Comparison of ENCODE assay signal across 9 cellular contexts in genomic region chr19:50414850-50415660, GRCh38. TPM values are rescaled to one million over a fixed set of nuclear protein-coding genes. Genes with fewer than 3 reads are reported as not detected.
A peak's percentile ranks its signal among the peaks of the same experiment; 100 is the strongest.
DNase-seq lines count a peak whose midpoint lies in the region; ATAC-seq and TF ChIP-seq lines count a peak whose summit lies in the region.
"Had no signal": no experiment of that assay in that cellular context is flagged by ENCODE, and none has a peak within 500 bp of the region (broad histone marks: within the 10 kb centered on the region; RNA-seq: fewer than 3 reads in every experiment).

No MANE protein-coding gene starts in this region.

- no peak overlapping the region for H3K4me3 ChIP-seq in CD4-positive, CD25-positive, alpha-beta regulatory T cell (ENCODE audit: low read depth, low read length)
- H3K4me3 ChIP-seq in NB4 (ENCODE audit: low read depth, low read length) = no peak overlapping the region
- H3K4me3 ChIP-seq in effector memory CD4-positive, alpha-beta T cell (ENCODE audit: insufficient read depth, low read depth, low read length, poor library complexity, severe bottlenecking) = no peak overlapping the region

- H3K4me1 Mint-ChIP-seq in CD4-positive, CD25-positive, alpha-beta regulatory T cell = peaks cover 0 to 3% (median 3%) of the 10 kb centered on the region in 4 donors
- H3K4me1 Mint-ChIP-seq in mesothelial cell of epicardium = peaks cover 6% of the 10 kb centered on the region

- peak overlapping the region; percentile 33 for H3K27ac ChIP-seq in CD4-positive, CD25-positive, alpha-beta regulatory T cell (ENCODE audit: insufficient read depth, low read length, poor library complexity, severe bottlenecking)
- H3K27ac ChIP-seq in effector memory CD4-positive, alpha-beta T cell (ENCODE audit: insufficient read depth, low read length, poor library complexity, severe bottlenecking) = no peak overlapping the region

- H3K9me3 Mint-ChIP-seq in CD4-positive, CD25-positive, alpha-beta regulatory T cell = no peaks in the 10 kb centered on the region
- H3K9me3 Mint-ChIP-seq in mesothelial cell of epicardium = no peaks in the 10 kb centered on the region

- TF ChIP-seq CTCF in NB4 (IDR thresholded peaks at IDR 0.05; ENCODE audit: low read depth, low read length) = peak; percentile 51
- peak; percentile 77 for TF ChIP-seq CTCF in mesothelial cell of epicardium (IDR thresholded peaks at IDR 0.05; ENCODE audit: unreplicated experiment)

- H3K27ac Mint-ChIP-seq in CD4-positive, CD25-positive, alpha-beta regulatory T cell = peak overlapping the region in 1 of 3 donors; percentile 31
- no peak overlapping the region for H3K27ac Mint-ChIP-seq in mesothelial cell of epicardium

- H3K27me3 Mint-ChIP-seq in CD4-positive, CD25-positive, alpha-beta regulatory T cell = peaks cover 10% of the 10 kb centered on the region
- peaks cover 23% of the 10 kb centered on the region for H3K27me3 Mint-ChIP-seq in mesothelial cell of epicardium (ENCODE audit: low read depth)

- peak; percentile 58 to 70 for ATAC-seq in CD4-positive, CD25-positive, alpha-beta regulatory T cell (ENCODE audit: low read depth in 2 of 2)
- peak; percentile 1 for ATAC-seq in GM21528 (IDR thresholded peaks at IDR 0.05; ENCODE audit: low FRiP score, unreplicated experiment)

- no peaks in the 10 kb centered on the region for H3K9me3 ChIP-seq in CD4-positive, CD25-positive, alpha-beta regulatory T cell (ENCODE audit: control insufficient read depth in 2 of 2, low read length in 2 of 2)
- H3K9me3 ChIP-seq in effector memory CD4-positive, alpha-beta T cell (ENCODE audit: control insufficient read depth, low read length) = no peaks in the 10 kb centered on the region

- H3K36me3 Mint-ChIP-seq in CD4-positive, CD25-positive, alpha-beta regulatory T cell = peaks cover 4% of the 10 kb centered on the region
- H3K36me3 Mint-ChIP-seq in mesothelial cell of epicardium = peaks cover 16% of the 10 kb centered on the region

- peaks cover 5% of the 10 kb centered on the region for H3K4me1 ChIP-seq in CD4-positive, CD25-positive, alpha-beta regulatory T cell (ENCODE audit: control insufficient read depth, insufficient read depth, low read length, poor library complexity, severe bottlenecking)
- no peaks in the 10 kb centered on the region for H3K4me1 ChIP-seq in effector memory CD4-positive, alpha-beta T cell (ENCODE audit: control insufficient read depth, insufficient read depth, low read length, poor library complexity, severe bottlenecking)

- DNase-seq in CD4-positive, CD25-positive, alpha-beta regulatory T cell = peak; percentile 62 to 68 (median 66)
- DNase-seq in NB4 (ENCODE audit: low read depth) = peak; percentile 60
- peak; percentile 19 to 68 for DNase-seq in activated CD8-positive, alpha-beta memory T cell treated with anti-CD3 and anti-CD28 coated beads for 1 hour (ENCODE audit: extremely low read depth in 1 of 2, low read depth in 1 of 2)
- DNase-seq in effector memory CD4-positive, alpha-beta T cell = peak; percentile 46 to 58 (median 46)
- DNase-seq in mesothelial cell of epicardium (ENCODE audit: low spot score in 2 of 2, unreplicated experiment in 2 of 2) = peak; percentile 68 to 89
- DNase-seq in stimulated activated CD8-positive, alpha-beta memory T cell treated with anti-CD3 and anti-CD28 coated beads, Interleukin-7, amount 100 ng/mL, for 24 hours (ENCODE audit: low read depth) = peak; percentile 69
- DNase-seq in NCI-H2029 treated with DMSO at 0.1 percent for 48 hours (lab: John Stamatoyannopoulos, UW) = no peak

- no peak for TF ChIP-seq POLR2A in NB4 (IDR thresholded peaks at IDR 0.05; ENCODE audit: extremely low read depth, insufficient read length)

- no peaks in the 10 kb centered on the region for H3K36me3 ChIP-seq in CD4-positive, CD25-positive, alpha-beta regulatory T cell (ENCODE audit: control insufficient read depth, insufficient read depth, low read length)
- no peaks in the 10 kb centered on the region for H3K36me3 ChIP-seq in effector memory CD4-positive, alpha-beta T cell (ENCODE audit: control insufficient read depth, insufficient read depth, low read length)

- H3K4me3 Mint-ChIP-seq in CD4-positive, CD25-positive, alpha-beta regulatory T cell = no peak overlapping the region
- no peak overlapping the region for H3K4me3 Mint-ChIP-seq in mesothelial cell of epicardium

- H3K27me3 ChIP-seq in CD4-positive, CD25-positive, alpha-beta regulatory T cell (ENCODE audit: control insufficient read depth, insufficient read depth, low read length) = no peaks in the 10 kb centered on the region
- peaks cover 8% of the 10 kb centered on the region for H3K27me3 ChIP-seq in effector memory CD4-positive, alpha-beta T cell (replicated peaks; ENCODE audit: control insufficient read depth, insufficient read depth, low read length, poor library complexity, severe bottlenecking)

RNA-seq across cellular contexts. Expression of gene SPIB, which starts 3.7 kb away (rescaled TPM):
- total RNA-seq in CD4-positive, CD25-positive, alpha-beta regulatory T cell = not detected
- under 1 TPM in 2 of 4 donors, not detected in 2; 0.10 to 0.38 TPM for polyA plus RNA-seq in CD4-positive, CD25-positive, alpha-beta regulatory T cell
- 0.11 TPM in 1 of 3 replicates, not detected in the others for total RNA-seq in mesothelial cell of epicardium
- total RNA-seq: M059J had no signal

RNA-seq across cellular contexts. Expression of gene MYBPC2, which starts 17.6 kb away (rescaled TPM):
- total RNA-seq in CD4-positive, CD25-positive, alpha-beta regulatory T cell = 0.49 TPM
- under 1 TPM in 1 of 4 donors, not detected in 3; 0.23 TPM for polyA plus RNA-seq in CD4-positive, CD25-positive, alpha-beta regulatory T cell
- 0.89 to 1.9 TPM (median 1.2 TPM) in 3 replicates for total RNA-seq in mesothelial cell of epicardium
- total RNA-seq: M059J had no signal

RNA-seq across cellular contexts. Expression of gene POLD1, which starts 30.9 kb away (rescaled TPM):
- total RNA-seq in CD4-positive, CD25-positive, alpha-beta regulatory T cell = 28.1 TPM
- polyA plus RNA-seq in CD4-positive, CD25-positive, alpha-beta regulatory T cell = 10 to 100 TPM; 19.3 to 23.5 (median 21.3) TPM
- total RNA-seq in mesothelial cell of epicardium = 58.4 to 60.6 TPM (median 60.3 TPM) in 3 replicates

RNA-seq across cellular contexts. Expression of gene NR1H2, which starts 38.8 kb away (rescaled TPM):
- 213 TPM for total RNA-seq in CD4-positive, CD25-positive, alpha-beta regulatory T cell
- polyA plus RNA-seq in CD4-positive, CD25-positive, alpha-beta regulatory T cell = 10 to 100 TPM; 60.3 to 75.0 (median 70.3) TPM
- 35.4 to 39.1 TPM (median 37.3 TPM) in 3 replicates for total RNA-seq in mesothelial cell of epicardium

RNA-seq across cellular contexts. Expression of gene NAPSA, which starts 49.6 kb away (rescaled TPM):
- total RNA-seq in CD4-positive, CD25-positive, alpha-beta regulatory T cell = 0.67 TPM
- 1 to 10 TPM; 1.2 to 2.2 (median 1.5) TPM for polyA plus RNA-seq in CD4-positive, CD25-positive, alpha-beta regulatory T cell
- 2.4 to 3.5 TPM (median 3.2 TPM) in 3 replicates for total RNA-seq in mesothelial cell of epicardium
